ENCODE assay signal across 19 cellular contexts in the genomic region with DNA sequence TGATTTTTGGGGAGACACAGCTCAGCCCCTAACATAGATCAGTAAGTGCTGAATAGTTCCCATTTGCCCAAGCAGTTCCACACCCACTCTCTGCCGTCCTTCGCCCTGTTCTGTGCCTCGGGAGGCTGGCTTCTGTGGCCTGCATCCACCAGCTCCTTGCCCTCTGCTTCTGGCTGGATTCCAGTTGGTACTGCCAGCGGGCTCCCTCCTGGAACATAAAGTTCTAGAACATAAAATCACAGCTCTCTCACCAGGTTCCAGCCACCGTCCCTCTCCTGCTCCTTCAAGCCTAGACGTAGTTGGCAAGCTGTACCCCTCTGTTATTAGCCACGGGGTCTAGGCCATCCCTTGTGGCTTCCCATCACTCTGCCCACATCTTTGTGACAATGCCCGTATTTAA. TPM values are rescaled to one million over a fixed set of nuclear protein-coding genes. Genes with fewer than 3 reads are reported as not detected.
DNase-seq lines count a peak whose midpoint lies in the region; ATAC-seq, FAIRE-seq and TF ChIP-seq lines count a peak whose summit lies in the region.
"Had no signal": no experiment of that assay in that cellular context is flagged by ENCODE, and none has a peak within 500 bp of the region (broad histone marks: within the 10 kb centered on the region; RNA-seq: fewer than 3 reads in every experiment).

No MANE protein-coding gene starts in this region.

- WGBS in K562 (ENCODE audit: insufficient coverage, low coverage, missing lambda C conversion rate), result 76% methylated on average over 8 of the region's 8 CpGs

- H2AFZ ChIP-seq in K562 (ENCODE audit: low read depth, low read length), result no peak overlapping the region

- no peak for ATAC-seq in K562
- ATAC-seq in Right ventricle myocardium superior (ENCODE audit: poor library complexity), result peak; percentile 4
- ATAC-seq in thoracic aorta (ENCODE audit: insufficient number of reproducible peaks, low FRiP score, low read depth), result no peak
- no peak for ATAC-seq in GM21528 (IDR thresholded peaks at IDR 0.05; ENCODE audit: low FRiP score, unreplicated experiment)
- no peak for ATAC-seq in stimulated activated memory B cell treated with anti-CD40 and anti-IgM and Interleukin-4, amounts not matched to agents 10 μg/mL and 1 μg/mL and 100 μg/mL, for 72 hours
- ATAC-seq in GM18520 (IDR thresholded peaks at IDR 0.05; ENCODE audit: unreplicated experiment), result no peak
- no peak for ATAC-seq in foreskin keratinocyte
- ATAC-seq: activated naive CD4-positive, alpha-beta T cell treated with anti-CD3 and anti-CD28 coated beads, Interleukin-2, amount 50 U/mL, for 72 hours; left lung; naive thymus-derived CD4-positive, alpha-beta T cell had no signal

- no peak for TF ChIP-seq EP300 in K562 (IDR thresholded peaks at IDR 0.05; ENCODE audit: low read length)

- FAIRE-seq in K562 (lab: Jason Lieb, UNC), result no peak

- no peak overlapping the region for H3K4me3 ChIP-seq in K562
- H3K4me3 ChIP-seq in thoracic aorta, result no peak overlapping the region
- H3K4me3 ChIP-seq: HAP-1, left lung had no signal

- peak overlapping the region in 1 of 2 experiments; percentile 61; a peak in 1 of 4 replicates for H3K9ac ChIP-seq in K562 (ENCODE audit: insufficient read depth in 1 of 2, low read depth in 2 of 2, low read length in 2 of 2)

- no peaks in the 10 kb centered on the region for H3K27me3 Mint-ChIP-seq in neural crest cell (ENCODE audit: low read depth)
- H3K27me3 Mint-ChIP-seq in stimulated activated memory B cell treated with anti-CD40 and anti-IgM and Interleukin-4, amounts not matched to agents 10 μg/mL and 1 μg/mL and 100 μg/mL, for 72 hours, result peaks cover 1% of the 10 kb centered on the region

- peaks cover 16% of the 10 kb centered on the region for H3K79me2 ChIP-seq in K562 (ENCODE audit: control insufficient read depth, insufficient read depth, low read length)

- no peak overlapping the region for H3K4me2 ChIP-seq in K562 (ENCODE audit: insufficient read depth, low read length)

- H3K27ac Mint-ChIP-seq in neural crest cell (ENCODE audit: unreplicated experiment), result no peak overlapping the region
- H3K27ac Mint-ChIP-seq in stimulated activated memory B cell treated with anti-CD40 and anti-IgM and Interleukin-4, amounts not matched to agents 10 μg/mL and 1 μg/mL and 100 μg/mL, for 72 hours, result no peak overlapping the region

- no peaks in the 10 kb centered on the region for H3K9me3 Mint-ChIP-seq in neural crest cell
- no peaks in the 10 kb centered on the region for H3K9me3 Mint-ChIP-seq in stimulated activated memory B cell treated with anti-CD40 and anti-IgM and Interleukin-4, amounts not matched to agents 10 μg/mL and 1 μg/mL and 100 μg/mL, for 72 hours
- H3K9me3 Mint-ChIP-seq: activated naive CD4-positive, alpha-beta T cell treated with anti-CD3 and anti-CD28 coated beads, Interleukin-2, amount 50 U/mL, for 72 hours had no signal

- no peaks in the 10 kb centered on the region for H3K9me1 ChIP-seq in K562 (ENCODE audit: control insufficient read depth, insufficient read depth, low read length)

- intact Hi-C loops in K562 (cut with micrococcal nuclease) (no loop called here), Right ventricle myocardium superior (cut with DNase I) (no loop called here)

- H3K27ac ChIP-seq in K562 (ENCODE audit: extremely low read depth, low read depth, low read length) (no peak overlapping the region), thoracic aorta (peak overlapping the region; percentile 92), foreskin keratinocyte (no peak overlapping the region)
- H3K27ac ChIP-seq: left lung had no signal

- POLR2A ChIA-PET in K562 (lab: Yijun Ruan, JAX), result interaction anchor here (0.9 to 2.6 kb wide), 5 partner anchors 11 to 153 kb away, joined by 3 to 10 read pairs (median 5); partner anchors contain the start of gene SRSF1

- H3K36me3 ChIP-seq in K562 (ENCODE audit: control insufficient read depth, insufficient read depth, low read length), result peaks cover 2% of the 10 kb centered on the region; the same call in 1 of the 3 replicates
- no peaks in the 10 kb centered on the region for H3K36me3 ChIP-seq in thoracic aorta
- H3K36me3 ChIP-seq: BE2C, HAP-1, left lung had no signal

- no peak for TF ChIP-seq RAD21 in K562 (CRISPR knock-in tag; conservative IDR thresholded peaks at IDR 0.05 in 1 of 2, IDR thresholded peaks at IDR 0.05 in 1 of 2)

- DNase-seq in K562 (ENCODE audit: extremely low read depth in 1 of 4, low spot score in 3 of 4) (no peak), Right ventricle myocardium superior (peak; percentile 76), neural crest cell (ENCODE audit: low read depth, low spot score) (no peak), thoracic aorta (ENCODE audit: low spot score) (peak; percentile 52), foreskin keratinocyte (no peak)
- DNase-seq: activated CD4-positive, alpha-beta T cell treated with anti-CD3 and anti-CD28 coated beads, Interleukin-2, amount 50 U/mL, for 4 hours; activated T-cell treated with anti-CD3 and anti-CD28 coated beads, Interleukin-2, amount 50 U/mL, for 1 hour; BE2C; effector CD8-positive, alpha-beta T cell; GF-D8; left lung; naive thymus-derived CD4-positive, alpha-beta T cell; stimulated activated CD4-positive, alpha-beta T cell treated with anti-CD3 and anti-CD28 coated beads, Interleukin-4, amount 100 ng/mL, for 24 hours; stimulated activated CD8-positive, alpha-beta memory T cell treated with anti-CD3 and anti-CD28 coated beads, Interleukin-4, amount 100 ng/mL, for 48 hours had no signal

- TF ChIP-seq CTCF in K562 (IDR thresholded peaks at IDR 0.05 in 2 of 3, conservative IDR thresholded peaks at IDR 0.05 in 1 of 3; ENCODE audit: insufficient read depth in 2 of 3, low read depth in 1 of 3, low read length in 3 of 3) (no peak), neural crest cell (conservative IDR thresholded peaks at IDR 0.05) (no peak), thoracic aorta (IDR thresholded peaks at IDR 0.05) (no peak), foreskin keratinocyte (conservative IDR thresholded peaks at IDR 0.05) (no peak)

- H3K27me3 ChIP-seq in K562 (ENCODE audit: control insufficient read depth in 2 of 2, insufficient read depth in 2 of 2, low read length in 2 of 2) (peaks cover 0 to under 1% of the 10 kb centered on the region in 2 experiments; a peak in 1 of 5 replicates), thoracic aorta (replicated peaks; ENCODE audit: insufficient read depth) (no peaks in the 10 kb centered on the region), foreskin keratinocyte (no peaks in the 10 kb centered on the region)
- H3K27me3 ChIP-seq: BE2C, left lung had no signal

- H3K9me3 ChIP-seq in K562 (replicated peaks; ENCODE audit: control insufficient read depth, insufficient read depth, low read depth, low read length) (no peaks in the 10 kb centered on the region), thoracic aorta (no peaks in the 10 kb centered on the region)
- H3K9me3 ChIP-seq: BE2C, HAP-1, left lung had no signal

- BruUV-seq in K562 (replicated peaks; lab: Mats Ljungman, UMichigan), result no TSS peak

- peaks cover 45% of the 10 kb centered on the region for H3K4me1 Mint-ChIP-seq in neural crest cell
- H3K4me1 Mint-ChIP-seq in stimulated activated memory B cell treated with anti-CD40 and anti-IgM and Interleukin-4, amounts not matched to agents 10 μg/mL and 1 μg/mL and 100 μg/mL, for 72 hours, result peaks cover 30% of the 10 kb centered on the region

- H3K4me1 ChIP-seq in K562 (replicated peaks in 1 of 2; ENCODE audit: control insufficient read depth in 2 of 2, insufficient read depth in 2 of 2, low read length in 2 of 2) (peaks cover 29 to 44% of the 10 kb centered on the region in 2 experiments), thoracic aorta (ENCODE audit: control insufficient read depth in 1 of 2, low read depth in 2 of 2) (peaks cover 42 to 69% of the 10 kb centered on the region in 2 donors), foreskin keratinocyte (no peaks in the 10 kb centered on the region)

- no peaks in the 10 kb centered on the region for H3K36me3 Mint-ChIP-seq in neural crest cell (ENCODE audit: low read depth)
- H3K36me3 Mint-ChIP-seq in stimulated activated memory B cell treated with anti-CD40 and anti-IgM and Interleukin-4, amounts not matched to agents 10 μg/mL and 1 μg/mL and 100 μg/mL, for 72 hours, result no peaks in the 10 kb centered on the region

- no peak for TF ChIP-seq POLR2A in K562 (conservative IDR thresholded peaks at IDR 0.05)

- no peaks in the 10 kb centered on the region for H4K20me1 ChIP-seq in K562 (replicated peaks; ENCODE audit: control insufficient read depth, insufficient read depth, low read length)

- CTCF ChIA-PET in K562 (lab: Yijun Ruan, JAX; ENCODE audit: low intra/inter-chr PET ratio), result interaction anchor here (0.6 kb wide), 1 partner anchor 15 kb away, joined by 3 read pairs; no protein-coding TSS in a partner anchor

- in situ Hi-C loops in K562 (cut with MboI), result loop anchor here (5.0 kb wide), 1 partner anchor 144 kb away; no protein-coding TSS in a partner anchor

- H3K4me3 Mint-ChIP-seq in neural crest cell, result peak overlapping the region; percentile 65
- H3K4me3 Mint-ChIP-seq in stimulated activated memory B cell treated with anti-CD40 and anti-IgM and Interleukin-4, amounts not matched to agents 10 μg/mL and 1 μg/mL and 100 μg/mL, for 72 hours, result no peak overlapping the region

TF ChIP-seq in K562, 482 proteins besides CTCF, POLR2A, EP300 and RAD21:
- TF ChIP-seq ZC3H8 (IDR thresholded peaks at IDR 0.05) (no peak), NFIC (IDR thresholded peaks at IDR 0.05) (0 out of 2 replicates have a peak, but pooled peaks have one; percentile 6)
TF ChIP-seq in K562: peak in this region for 1.

RNA-seq across cellular contexts. Expression of gene MRPS23, which starts 3.9 kb away (rescaled TPM):
- 21.2 and 27.1 TPM in 2 replicates for total RNA-seq in K562 (2011; cell fraction: chromatin; rRNA removed; ENCODE audit: low replicate concordance)
- total RNA-seq in K562 (2011; cell fraction: nucleolus; rRNA removed), result 25.8 and 32.0 TPM in 2 replicates
- 25.9 and 39.0 TPM in 2 replicates for total RNA-seq in K562 (2011; cell fraction: nucleoplasm; rRNA removed)
- total RNA-seq in K562 (2014; rRNA removed) (59.1 and 83.0 TPM in 2 replicates), K562 (2014; rRNA removed; fragmentation: Illumina TruSeq; extraction: Trizol) (109 and 125 TPM in 2 replicates), K562 (2015; rRNA removed; fragmentation: Illumina TruSeq; extraction: Trizol) (98.8 and 100.0 TPM in 2 replicates), K562 (2021) (91.4 and 96.4 TPM in 2 replicates), Right ventricle myocardium superior (89.8 TPM), neural crest cell (50.0 and 63.0 TPM in 2 replicates), thoracic aorta (10 to 100 TPM; 16.2 to 16.6 TPM), foreskin keratinocyte (78.3 and 79.4 TPM in 2 replicates)
- polyA plus RNA-seq in K562 (2011; rRNA removed) (63.6 and 79.0 TPM in 2 replicates), K562 (2014; fragmentation: Illumina TruSeq; extraction: Trizol) (92.9 and 114 TPM in 2 replicates), K562 (2014; fragmentation: Nextera tagmentation; extraction: Ambion mirVana) (100 to 1,000 TPM; 233 to 298 TPM), K562 (2014; rRNA removed) (105 and 127 TPM in 2 replicates), foreskin keratinocyte (78.9 and 87.8 TPM in 2 replicates)
- 45.9 and 48.1 TPM in 2 replicates for polyA plus RNA-seq in K562 (2011; cell fraction: cytosol; rRNA removed)
- polyA plus RNA-seq in K562 (2011; cell fraction: nucleus; rRNA removed), result 25.2 and 27.4 TPM in 2 replicates
- polyA plus RNA-seq in K562 (2012), result 77.9 and 112 TPM in 2 replicates
- 31.4 and 34.5 TPM in 2 replicates for polyA minus RNA-seq in K562 (2011; rRNA and poly(A)+ RNA removed)
- 10.7 and 18.7 TPM in 2 replicates for polyA minus RNA-seq in K562 (2011; cell fraction: cytosol; rRNA and poly(A)+ RNA removed)
- 17.2 and 32.8 TPM in 2 replicates for polyA minus RNA-seq in K562 (2011; cell fraction: nucleus; rRNA and poly(A)+ RNA removed)

Comparison
In these comparisons a context has a peak if more than half of its experiments do, and no peak if none do; other contexts are left out.
1. DNase-seq: peak in Right ventricle myocardium superior (single experiment) and thoracic aorta (single experiment); none in K562 (0 of 4), neural crest cell (single experiment) and foreskin keratinocyte (0 of 2).
2. H3K27ac ChIP-seq: peak in thoracic aorta (2 of 2); none in K562 (single experiment) and foreskin keratinocyte (single experiment).